In the genomic region with DNA sequence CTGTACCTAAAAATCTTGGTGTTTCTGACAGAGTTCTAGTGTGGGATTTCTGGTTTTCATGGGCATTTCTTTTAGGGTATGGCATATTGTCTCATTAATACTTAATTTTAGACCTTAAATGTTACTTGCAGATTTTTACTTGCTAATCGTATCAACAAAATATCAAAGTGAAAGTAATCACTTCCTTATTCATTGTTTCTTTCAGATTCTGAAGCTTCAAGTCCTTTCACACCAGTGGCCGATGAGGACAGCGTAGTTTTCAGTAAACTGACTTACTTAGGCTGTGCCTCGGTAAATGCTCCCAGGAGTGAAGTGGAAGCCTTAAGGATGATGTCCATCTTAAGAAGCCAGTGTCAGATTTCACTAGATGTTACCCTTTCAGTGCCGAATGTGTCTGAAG, we compare ENCODE assay signal across 27 cellular contexts. TPM values are rescaled to one million over a fixed set of nuclear protein-coding genes. Genes with fewer than 3 reads are reported as not detected.
DNase-seq lines count a peak whose midpoint lies in the region; ATAC-seq, FAIRE-seq and TF ChIP-seq lines count a peak whose summit lies in the region.
"Had no signal": no experiment of that assay in that cellular context is flagged by ENCODE, and none has a peak within 500 bp of the region (broad histone marks: within the 10 kb centered on the region; RNA-seq: fewer than 3 reads in every experiment).

No MANE protein-coding gene starts in this region.

- peak overlapping the region; percentile 66 for H3K27ac ChIP-seq in OCI-LY3 (ENCODE audit: low read length)
- H3K27ac ChIP-seq: PC-9, SJSA1 had no signal

- H3K4me3 Mint-ChIP-seq in stimulated activated memory B cell treated with anti-CD40 and anti-IgM and Interleukin-4, amounts not matched to agents 10 μg/mL and 1 μg/mL and 100 μg/mL, for 72 hours: no peak overlapping the region
- H3K4me3 Mint-ChIP-seq in activated CD8-positive, alpha-beta memory T cell treated with anti-CD3 and anti-CD28 coated beads, Interleukin-2, amount 10 ng/mL, durations not matched to agents 7 days and 5 days: no peak overlapping the region

- no peaks in the 10 kb centered on the region for H3K27me3 Mint-ChIP-seq in stimulated activated memory B cell treated with anti-CD40 and anti-IgM and Interleukin-4, amounts not matched to agents 10 μg/mL and 1 μg/mL and 100 μg/mL, for 72 hours
- H3K27me3 Mint-ChIP-seq in activated CD8-positive, alpha-beta memory T cell treated with anti-CD3 and anti-CD28 coated beads, Interleukin-2, amount 10 ng/mL, durations not matched to agents 7 days and 5 days: no peaks in the 10 kb centered on the region

- H3K4me1 ChIP-seq in OCI-LY3 (ENCODE audit: low read length): peaks cover 37% of the 10 kb centered on the region
- H3K4me1 ChIP-seq: SJSA1 had no signal

- no peaks in the 10 kb centered on the region for H3K9me3 ChIP-seq in OCI-LY3 (ENCODE audit: insufficient read depth, low read length)
- H3K9me3 ChIP-seq: SJSA1 had no signal

- TF ChIP-seq POLR2A in GM12891 (IDR thresholded peaks at IDR 0.05; ENCODE audit: low read depth, low read length): no peak

- no peak for ATAC-seq in stimulated activated memory B cell treated with anti-CD40 and anti-IgM and Interleukin-4, amounts not matched to agents 10 μg/mL and 1 μg/mL and 100 μg/mL, for 72 hours
- no peak for ATAC-seq in activated CD8-positive, alpha-beta memory T cell treated with anti-CD3 and anti-CD28 coated beads, Interleukin-2, amount 10 ng/mL, durations not matched to agents 7 days and 5 days
- no peak for ATAC-seq in HG02870 (IDR thresholded peaks at IDR 0.05; ENCODE audit: unreplicated experiment)
- ATAC-seq: Right ventricle myocardium inferior had no signal

- peak overlapping the region; percentile 45; the same call in 1 of the 2 replicates for H3K9ac ChIP-seq in OCI-LY3 (ENCODE audit: low read length)

- H3K4me2 ChIP-seq in OCI-LY3 (ENCODE audit: low read length): peak overlapping the region; percentile 79
- H3K4me2 ChIP-seq: PC-9 had no signal

- H3K4me3 ChIP-seq in OCI-LY3 (ENCODE audit: low read length) (peak overlapping the region; percentile 55), fibroblast of mammary gland (ENCODE audit: control insufficient read depth, low read depth, low read length) (no peak overlapping the region)
- H3K4me3 ChIP-seq: PC-9, SJSA1 had no signal

- peak overlapping the region; percentile 22; the same call in 1 of the 2 replicates for H2AFZ ChIP-seq in OCI-LY3 (ENCODE audit: low read depth, low read length)
- H2AFZ ChIP-seq: PC-9 had no signal

- no peak for FAIRE-seq in GM12891 (lab: Jason Lieb, UNC)
- FAIRE-seq: HTR-8/SVneo had no signal

- no peak for TF ChIP-seq CTCF in OCI-LY3 (IDR thresholded peaks at IDR 0.05; ENCODE audit: low read depth, low read length)
- TF ChIP-seq CTCF in fibroblast of mammary gland (conservative IDR thresholded peaks at IDR 0.05; ENCODE audit: control insufficient read depth, insufficient read depth, low read depth, low read length): no peak

- no peaks in the 10 kb centered on the region; the same call in 1 of the 2 replicates for H4K20me1 ChIP-seq in OCI-LY3 (ENCODE audit: insufficient read depth, low read length)

- CTCF ChIA-PET in activated CD8-positive, alpha-beta memory T cell treated with anti-CD3 and anti-CD28 coated beads, Interleukin-2, amount 10 ng/mL, durations not matched to agents 7 days and 5 days (lab: Charles Lee): no interaction called here

- peak overlapping the region; percentile 14 for H3K27ac Mint-ChIP-seq in stimulated activated memory B cell treated with anti-CD40 and anti-IgM and Interleukin-4, amounts not matched to agents 10 μg/mL and 1 μg/mL and 100 μg/mL, for 72 hours
- no peak overlapping the region for H3K27ac Mint-ChIP-seq in activated CD8-positive, alpha-beta memory T cell treated with anti-CD3 and anti-CD28 coated beads, Interleukin-2, amount 10 ng/mL, durations not matched to agents 7 days and 5 days

- H3K27me3 ChIP-seq in OCI-LY3 (ENCODE audit: low read depth, low read length): no peaks in the 10 kb centered on the region
- H3K27me3 ChIP-seq: SJSA1 had no signal

- H3K79me2 ChIP-seq in OCI-LY3 (ENCODE audit: low read length): peaks cover 30% of the 10 kb centered on the region; the same call in 1 of the 2 replicates

- H3K9me3 Mint-ChIP-seq in stimulated activated memory B cell treated with anti-CD40 and anti-IgM and Interleukin-4, amounts not matched to agents 10 μg/mL and 1 μg/mL and 100 μg/mL, for 72 hours: no peaks in the 10 kb centered on the region
- no peaks in the 10 kb centered on the region for H3K9me3 Mint-ChIP-seq in activated CD8-positive, alpha-beta memory T cell treated with anti-CD3 and anti-CD28 coated beads, Interleukin-2, amount 10 ng/mL, durations not matched to agents 7 days and 5 days (ENCODE audit: low read depth)

- peaks cover 13% of the 10 kb centered on the region for H3K4me1 Mint-ChIP-seq in stimulated activated memory B cell treated with anti-CD40 and anti-IgM and Interleukin-4, amounts not matched to agents 10 μg/mL and 1 μg/mL and 100 μg/mL, for 72 hours
- peaks cover 4% of the 10 kb centered on the region for H3K4me1 Mint-ChIP-seq in activated CD8-positive, alpha-beta memory T cell treated with anti-CD3 and anti-CD28 coated beads, Interleukin-2, amount 10 ng/mL, durations not matched to agents 7 days and 5 days

- H3K36me3 ChIP-seq in OCI-LY3 (replicated peaks; ENCODE audit: low read depth, low read length): peaks cover 25% of the 10 kb centered on the region

- H3K36me3 Mint-ChIP-seq in stimulated activated memory B cell treated with anti-CD40 and anti-IgM and Interleukin-4, amounts not matched to agents 10 μg/mL and 1 μg/mL and 100 μg/mL, for 72 hours: peaks cover 11% of the 10 kb centered on the region
- peaks cover 3% of the 10 kb centered on the region for H3K36me3 Mint-ChIP-seq in activated CD8-positive, alpha-beta memory T cell treated with anti-CD3 and anti-CD28 coated beads, Interleukin-2, amount 10 ng/mL, durations not matched to agents 7 days and 5 days

- DNase-seq in GM12891 (ENCODE audit: insufficient read length, low spot score): no peak
- DNase-seq in fibroblast of mammary gland (ENCODE audit: low read depth): peak; percentile 17
- DNase-seq in kidney tubule cell (ENCODE audit: low spot score): no peak
- no peak for DNase-seq in activated CD8-positive, alpha-beta memory T cell treated with anti-CD3 and anti-CD28 coated beads, Interleukin-2, amount 10 ng/mL, durations not matched to agents 7 days and 5 days
- DNase-seq: Calu3; DMS79 treated with DMSO at 0.1 percent for 48 hours; GF-D8; KBM-7; NCI-H1105 treated with DMSO at 0.1 percent for 48 hours; NCI-H146; NCI-H1930; NCI-H2107; NCI-H446 treated with DMSO at 0.1 percent for 48 hours; NCI-H526; NCI-H82; NK-92 treated with Interleukin-12 subunit alpha and Interleukin-12 subunit beta, amount 100 ng/mL, for 24 hours; PC-9 had no signal

TF ChIP-seq in GM12891, 5 proteins besides CTCF, POLR2A, EP300 and RAD21:
- TF ChIP-seq TAF1 (IDR thresholded peaks at IDR 0.05; ENCODE audit: low read depth, low read length) (no peak), SPI1 (IDR thresholded peaks at IDR 0.05; ENCODE audit: low read depth, low read length) (peak; percentile 83)

RNA-seq across cellular contexts. Expression of a gene that starts 45.2 kb away (rescaled TPM):
- polyA plus RNA-seq in GM12891 (2012; ENCODE audit: low read depth, missing spikeins): 9.5 TPM
- 10 to 100 TPM; 24.2 to 27.0 TPM for total RNA-seq in activated CD8-positive, alpha-beta memory T cell treated with anti-CD3 and anti-CD28 coated beads, Interleukin-2, amount 10 ng/mL, durations not matched to agents 7 days and 5 days

RNA-seq across cellular contexts. Expression of a gene that starts 47.5 kb away (rescaled TPM):
- polyA plus RNA-seq in GM12891 (2012; ENCODE audit: low read depth, missing spikeins): 0.10 TPM
- total RNA-seq in activated CD8-positive, alpha-beta memory T cell treated with anti-CD3 and anti-CD28 coated beads, Interleukin-2, amount 10 ng/mL, durations not matched to agents 7 days and 5 days: 1 to 10 TPM in 1 of 2 experiments, under 1 TPM in 1; 0.37 to 1.2 TPM
- total RNA-seq: A673, H4, RPMI7951, SJSA1 had no signal
- polyA plus RNA-seq: BJ had no signal

RNA-seq across cellular contexts. Expression of a gene that starts 54.7 kb away (rescaled TPM):
- 3.8 TPM for polyA plus RNA-seq in GM12891 (2012; ENCODE audit: low read depth, missing spikeins)
- total RNA-seq in activated CD8-positive, alpha-beta memory T cell treated with anti-CD3 and anti-CD28 coated beads, Interleukin-2, amount 10 ng/mL, durations not matched to agents 7 days and 5 days: 1 to 10 TPM; 7.7 to 9.0 TPM
